Comparison of ENCODE assay signal across 8 cellular contexts in the genomic region with DNA sequence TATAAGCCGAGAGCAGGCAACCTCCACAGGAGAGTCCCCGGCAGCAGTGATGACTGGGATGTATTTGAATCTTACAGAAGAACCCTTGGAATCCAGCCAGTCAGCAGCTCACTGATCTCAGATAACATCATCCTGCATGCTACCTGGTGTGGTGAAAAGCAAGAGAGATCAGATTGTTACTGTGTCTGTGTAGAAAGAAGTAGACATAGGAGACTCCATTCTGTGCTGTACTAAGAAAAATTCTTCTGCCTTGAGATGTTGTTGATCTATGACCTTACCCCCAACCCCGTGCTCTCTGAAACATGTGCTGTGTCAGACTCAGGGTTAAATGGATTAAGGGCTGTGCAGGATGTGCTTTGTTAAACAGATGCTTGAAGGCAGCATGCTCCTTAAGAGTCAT. TPM values are rescaled to one million over a fixed set of nuclear protein-coding genes. Genes with fewer than 3 reads are reported as not detected.
DNase-seq lines count a peak whose midpoint lies in the region; ATAC-seq and TF ChIP-seq lines count a peak whose summit lies in the region.
"Not testable (repeated sequence)": the region's sequence is repeated elsewhere in the genome, so short reads cannot be mapped to it uniquely, and the experiment has no call there.
"Had no signal": no experiment of that assay in that cellular context is flagged by ENCODE, and none has a peak within 500 bp of the region (broad histone marks: within the 10 kb centered on the region; RNA-seq: fewer than 3 reads in every experiment).

No MANE protein-coding gene starts in this region.

- ATAC-seq in T-cell (replicated peaks in 1 of 4): peak in 3 of 4 experiments; percentile 45 to 76 (median 53)

- DNase-seq in ELR (ENCODE audit: low read depth): peak; percentile 24
- DNase-seq in NCI-H1092 treated with DMSO at 0.1 percent for 48 hours (lab: John Stamatoyannopoulos, UW): peak; percentile 0
- DNase-seq in NCI-H510A treated with DMSO at 0.1 percent for 48 hours (lab: John Stamatoyannopoulos, UW): peak; percentile 4
- DNase-seq in T-cell: peak in 4 of 34 experiments; percentile 13 to 40 (median 24)
- DNase-seq in glomerular visceral epithelial cell (ENCODE audit: extremely low spot score): peak; percentile 21
- DNase-seq in mesothelial cell of epicardium (ENCODE audit: low spot score in 2 of 2, unreplicated experiment in 2 of 2): not testable (repeated sequence)

- H3K4me1 Mint-ChIP-seq in T-cell: peaks cover 35 to 50% (median 48%) of the 10 kb centered on the region in 3 donors
- H3K4me1 Mint-ChIP-seq in activated naive CD8-positive, alpha-beta T cell (ENCODE audit: low read depth): peaks cover 49% of the 10 kb centered on the region
- H3K4me1 Mint-ChIP-seq in mesothelial cell of epicardium: peaks cover 30% of the 10 kb centered on the region

- not testable (repeated sequence) for H3K36me3 Mint-ChIP-seq in T-cell; activated naive CD8-positive, alpha-beta T cell; mesothelial cell of epicardium

- CTCF ChIA-PET in T-cell (lab: Charles Lee): not testable (repeated sequence)

- POLR2A ChIA-PET in T-cell (lab: Charles Lee): not testable (repeated sequence)

- peak overlapping the region; percentile 60 to 69 for H3K27ac Mint-ChIP-seq in T-cell
- peak overlapping the region; percentile 50 for H3K27ac Mint-ChIP-seq in activated naive CD8-positive, alpha-beta T cell
- peak overlapping the region; percentile 72 for H3K27ac Mint-ChIP-seq in mesothelial cell of epicardium

- not testable (repeated sequence) for H3K27me3 Mint-ChIP-seq in T-cell; activated naive CD8-positive, alpha-beta T cell; mesothelial cell of epicardium (ENCODE audit: low read depth)

- TF ChIP-seq CTCF in mesothelial cell of epicardium (IDR thresholded peaks at IDR 0.05; ENCODE audit: unreplicated experiment): not testable (repeated sequence)

- H3K4me3 Mint-ChIP-seq in T-cell; activated naive CD8-positive, alpha-beta T cell; mesothelial cell of epicardium: not testable (repeated sequence)

- not testable (repeated sequence) for H3K9me3 Mint-ChIP-seq in T-cell; activated naive CD8-positive, alpha-beta T cell (ENCODE audit: low read depth); mesothelial cell of epicardium

RNA-seq across cellular contexts. Expression of gene SERPINB9, which starts 5.4 kb away (rescaled TPM):
- total RNA-seq in T-cell (10 to 100 TPM; 43.2 to 57.2 (median 47.1) TPM), mesothelial cell of epicardium (28.2 to 30.9 TPM (median 30.6 TPM) in 3 replicates)
- total RNA-seq: SK-MEL-5 had no signal
